In the genomic region with DNA sequence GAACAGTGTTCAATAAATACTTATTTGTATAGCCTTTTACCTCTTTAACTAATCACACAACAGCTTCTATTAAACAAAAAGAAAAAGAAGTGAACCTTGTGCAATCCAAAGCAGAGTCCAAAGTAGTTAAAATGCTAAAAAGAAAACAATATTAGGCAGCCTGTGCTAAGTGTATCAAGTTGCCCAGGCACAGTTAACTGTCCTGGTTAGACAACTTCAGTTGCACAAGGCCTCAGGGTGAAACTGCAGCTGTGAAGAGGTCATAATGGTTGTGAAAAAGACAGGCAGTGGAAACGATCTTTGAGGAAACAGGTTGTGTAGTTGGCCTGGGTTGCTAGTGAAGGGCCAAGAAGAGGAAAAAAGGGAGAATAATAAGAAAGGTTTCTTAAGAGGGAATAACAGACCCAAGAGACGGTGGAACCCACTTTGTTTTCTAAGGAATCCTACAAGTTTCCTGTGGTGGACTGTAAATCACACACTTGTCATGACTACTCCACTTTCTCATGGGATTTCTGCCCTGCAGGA, we compare ENCODE assay signal across 2 cellular contexts.
TF ChIP-seq lines count a peak whose summit lies in the region.

No MANE protein-coding gene starts in this region.

TF ChIP-seq in IMR-90, 13 proteins besides CTCF, POLR2A, EP300 and RAD21 (continued from another document):
- TF ChIP-seq, protein P1, sequence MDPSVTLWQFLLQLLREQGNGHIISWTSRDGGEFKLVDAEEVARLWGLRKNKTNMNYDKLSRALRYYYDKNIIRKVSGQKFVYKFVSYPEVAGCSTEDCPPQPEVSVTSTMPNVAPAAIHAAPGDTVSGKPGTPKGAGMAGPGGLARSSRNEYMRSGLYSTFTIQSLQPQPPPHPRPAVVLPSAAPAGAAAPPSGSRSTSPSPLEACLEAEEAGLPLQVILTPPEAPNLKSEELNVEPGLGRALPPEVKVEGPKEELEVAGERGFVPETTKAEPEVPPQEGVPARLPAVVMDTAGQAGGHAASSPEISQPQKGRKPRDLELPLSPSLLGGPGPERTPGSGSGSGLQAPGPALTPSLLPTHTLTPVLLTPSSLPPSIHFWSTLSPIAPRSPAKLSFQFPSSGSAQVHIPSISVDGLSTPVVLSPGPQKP (IDR thresholded peaks at IDR 0.05; ENCODE audit: borderline replicate concordance, low read depth, low read length): no peak
- TF ChIP-seq RFX5 (IDR thresholded peaks at IDR 0.05; ENCODE audit: low read depth, low read length): no peak

TF ChIP-seq in liver, 16 proteins besides CTCF, POLR2A, EP300 and RAD21 (continued from another document):
- TF ChIP-seq, protein P2, sequence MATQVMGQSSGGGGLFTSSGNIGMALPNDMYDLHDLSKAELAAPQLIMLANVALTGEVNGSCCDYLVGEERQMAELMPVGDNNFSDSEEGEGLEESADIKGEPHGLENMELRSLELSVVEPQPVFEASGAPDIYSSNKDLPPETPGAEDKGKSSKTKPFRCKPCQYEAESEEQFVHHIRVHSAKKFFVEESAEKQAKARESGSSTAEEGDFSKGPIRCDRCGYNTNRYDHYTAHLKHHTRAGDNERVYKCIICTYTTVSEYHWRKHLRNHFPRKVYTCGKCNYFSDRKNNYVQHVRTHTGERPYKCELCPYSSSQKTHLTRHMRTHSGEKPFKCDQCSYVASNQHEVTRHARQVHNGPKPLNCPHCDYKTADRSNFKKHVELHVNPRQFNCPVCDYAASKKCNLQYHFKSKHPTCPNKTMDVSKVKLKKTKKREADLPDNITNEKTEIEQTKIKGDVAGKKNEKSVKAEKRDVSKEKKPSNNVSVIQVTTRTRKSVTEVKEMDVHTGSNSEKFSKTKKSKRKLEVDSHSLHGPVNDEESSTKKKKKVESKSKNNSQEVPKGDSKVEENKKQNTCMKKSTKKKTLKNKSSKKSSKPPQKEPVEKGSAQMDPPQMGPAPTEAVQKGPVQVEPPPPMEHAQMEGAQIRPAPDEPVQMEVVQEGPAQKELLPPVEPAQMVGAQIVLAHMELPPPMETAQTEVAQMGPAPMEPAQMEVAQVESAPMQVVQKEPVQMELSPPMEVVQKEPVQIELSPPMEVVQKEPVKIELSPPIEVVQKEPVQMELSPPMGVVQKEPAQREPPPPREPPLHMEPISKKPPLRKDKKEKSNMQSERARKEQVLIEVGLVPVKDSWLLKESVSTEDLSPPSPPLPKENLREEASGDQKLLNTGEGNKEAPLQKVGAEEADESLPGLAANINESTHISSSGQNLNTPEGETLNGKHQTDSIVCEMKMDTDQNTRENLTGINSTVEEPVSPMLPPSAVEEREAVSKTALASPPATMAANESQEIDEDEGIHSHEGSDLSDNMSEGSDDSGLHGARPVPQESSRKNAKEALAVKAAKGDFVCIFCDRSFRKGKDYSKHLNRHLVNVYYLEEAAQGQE (IDR thresholded peaks at IDR 0.05): peak; percentile 69
- TF ChIP-seq YY1 (IDR thresholded peaks at IDR 0.05): peak; percentile 83
- peak; percentile 84 for TF ChIP-seq HNF4G (IDR thresholded peaks at IDR 0.05)
- TF ChIP-seq, protein P3, sequence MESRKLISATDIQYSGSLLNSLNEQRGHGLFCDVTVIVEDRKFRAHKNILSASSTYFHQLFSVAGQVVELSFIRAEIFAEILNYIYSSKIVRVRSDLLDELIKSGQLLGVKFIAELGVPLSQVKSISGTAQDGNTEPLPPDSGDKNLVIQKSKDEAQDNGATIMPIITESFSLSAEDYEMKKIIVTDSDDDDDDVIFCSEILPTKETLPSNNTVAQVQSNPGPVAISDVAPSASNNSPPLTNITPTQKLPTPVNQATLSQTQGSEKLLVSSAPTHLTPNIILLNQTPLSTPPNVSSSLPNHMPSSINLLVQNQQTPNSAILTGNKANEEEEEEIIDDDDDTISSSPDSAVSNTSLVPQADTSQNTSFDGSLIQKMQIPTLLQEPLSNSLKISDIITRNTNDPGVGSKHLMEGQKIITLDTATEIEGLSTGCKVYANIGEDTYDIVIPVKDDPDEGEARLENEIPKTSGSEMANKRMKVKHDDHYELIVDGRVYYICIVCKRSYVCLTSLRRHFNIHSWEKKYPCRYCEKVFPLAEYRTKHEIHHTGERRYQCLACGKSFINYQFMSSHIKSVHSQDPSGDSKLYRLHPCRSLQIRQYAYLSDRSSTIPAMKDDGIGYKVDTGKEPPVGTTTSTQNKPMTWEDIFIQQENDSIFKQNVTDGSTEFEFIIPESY (IDR thresholded peaks at IDR 0.05): peak; percentile 89
- TF ChIP-seq EGR1 (IDR thresholded peaks at IDR 0.05; ENCODE audit: low read depth in 2 of 2): peak in 1 of 2 donors; percentile 45
- TF ChIP-seq FOXA2 (IDR thresholded peaks at IDR 0.05): no peak
- TF ChIP-seq GABPA (IDR thresholded peaks at IDR 0.05 in 1 of 2, conservative IDR thresholded peaks at IDR 0.05 in 1 of 2): no peak
- TF ChIP-seq HNF4A (conservative IDR thresholded peaks at IDR 0.05): peak; percentile 97
- TF ChIP-seq FOXA1 (IDR thresholded peaks at IDR 0.05): peak; percentile 38
- peak; percentile 88 to 94 for TF ChIP-seq RXRA (IDR thresholded peaks at IDR 0.05)
- TF ChIP-seq NR2F2 (IDR thresholded peaks at IDR 0.05): peak; percentile 78
- peak; percentile 52 to 90 for TF ChIP-seq JUND (IDR thresholded peaks at IDR 0.05)
- TF ChIP-seq, protein P4, sequence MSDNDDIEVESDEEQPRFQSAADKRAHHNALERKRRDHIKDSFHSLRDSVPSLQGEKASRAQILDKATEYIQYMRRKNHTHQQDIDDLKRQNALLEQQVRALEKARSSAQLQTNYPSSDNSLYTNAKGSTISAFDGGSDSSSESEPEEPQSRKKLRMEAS (IDR thresholded peaks at IDR 0.05): peak; percentile 86
